In genomic region chrX:115652221-115652620, GRCh38 we compare ENCODE assay signal across 20 cellular contexts.
"Had no signal": no experiment of that assay in that cellular context is flagged by ENCODE, and none has a peak within 500 bp of the region (broad histone marks: within the 10 kb centered on the region; RNA-seq: fewer than 3 reads in every experiment).

No MANE protein-coding gene starts in this region.

- H3K9me3 ChIP-seq: Peyer's patch, SJCRH30 had no signal

- DNase-seq: KBM-7, MV-4-11, NCI-H1048, NCI-H1105, NCI-H1417, NCI-H1436 treated with DMSO at 0.1 percent for 48 hours, NCI-H1694, NCI-H187 treated with DMSO at 0.1 percent for 48 hours, NCI-H2029 treated with DMSO at 0.1 percent for 48 hours, NCI-H2107, NCI-H2227 treated with DMSO at 0.1 percent for 48 hours, NCI-H524, NCI-H526 treated with DMSO at 0.1 percent for 48 hours, NCI-H748 treated with DMSO at 0.1 percent for 48 hours, PC-3, Peyer's patch, SHP77 treated with DMSO at 0.1 percent for 48 hours, SJCRH30 had no signal

- H3K36me3 ChIP-seq: Peyer's patch had no signal

- ATAC-seq: PC-3, Right ventricle myocardium inferior had no signal

- H3K27me3 ChIP-seq: Peyer's patch, SJCRH30 had no signal

- H3K4me3 ChIP-seq: Peyer's patch, SJCRH30, SK-N-MC had no signal

- H3K4me1 ChIP-seq: Peyer's patch had no signal

- H3K27ac ChIP-seq: Peyer's patch, SJCRH30, SK-N-MC had no signal
